In the genomic region with DNA sequence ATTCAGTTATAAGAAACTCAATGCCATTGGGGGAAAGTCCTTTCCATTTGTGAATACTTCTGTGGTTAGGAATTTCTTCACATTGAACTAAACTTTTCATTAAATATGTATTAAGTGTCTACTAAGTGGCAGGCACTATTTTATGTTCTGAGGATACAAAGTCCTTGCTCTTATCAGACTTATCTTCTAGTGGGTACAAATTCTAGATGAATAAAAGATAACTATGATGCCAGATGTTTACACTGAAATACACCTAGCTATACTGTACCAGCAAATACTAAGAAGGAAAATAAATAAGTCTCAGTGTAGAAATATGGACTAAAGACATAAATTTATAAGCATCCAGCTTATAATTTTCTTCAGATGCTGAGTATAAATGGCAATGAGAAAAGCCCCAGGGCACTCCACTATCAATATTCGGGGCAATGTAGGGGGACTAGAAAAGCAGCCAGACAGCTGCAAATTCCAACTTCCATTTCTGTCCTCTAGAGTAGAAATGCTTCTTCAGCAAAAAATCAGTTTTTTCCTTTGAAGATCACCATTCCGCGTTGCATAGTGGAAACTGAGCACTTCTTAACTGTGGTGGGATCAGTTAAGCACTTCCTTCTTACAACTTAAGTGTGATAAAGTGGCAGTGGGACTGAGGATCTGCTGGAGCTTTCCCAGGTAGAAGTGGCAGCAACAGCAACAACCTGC, we compare ENCODE assay signal across 11 cellular contexts. TPM values are rescaled to one million over a fixed set of nuclear protein-coding genes. Genes with fewer than 3 reads are reported as not detected.
DNase-seq lines count a peak whose midpoint lies in the region; ATAC-seq and TF ChIP-seq lines count a peak whose summit lies in the region.
"Had no signal": no experiment of that assay in that cellular context is flagged by ENCODE, and none has a peak within 500 bp of the region (broad histone marks: within the 10 kb centered on the region; RNA-seq: fewer than 3 reads in every experiment).

No MANE protein-coding gene starts in this region.

- peak overlapping the region; percentile 18; the same call in 1 of the 2 replicates for H2AFZ ChIP-seq in GM23338

- peak overlapping the region in 1 of 2 donors; percentile 18 for H3K9ac ChIP-seq in duodenal mucosa (ENCODE audit: low read depth in 1 of 2, low read length in 2 of 2)

- peaks cover 8% of the 10 kb centered on the region; the same call in 1 of the 2 replicates for H3K9me2 ChIP-seq in GM23338 (ENCODE audit: insufficient read depth)

- no peak overlapping the region for H3K27ac ChIP-seq in GM23338 (ENCODE audit: low read depth)
- H3K27ac ChIP-seq in RWPE2 (ENCODE audit: poor library complexity, severe bottlenecking) = peak overlapping the region; percentile 100
- H3K27ac ChIP-seq in duodenal mucosa (ENCODE audit: low read depth, low read length) = no peak overlapping the region
- peak overlapping the region in 18 of 21 experiments; percentile 19 to 87 (median 59) for H3K27ac ChIP-seq in skin epidermis
- H3K27ac ChIP-seq: gastroesophageal sphincter had no signal

- H3K79me2 ChIP-seq in GM23338 (replicated peaks; ENCODE audit: insufficient read depth) = no peaks in the 10 kb centered on the region

- H3K27ac Mint-ChIP-seq in GM23338 = no peak overlapping the region

- ATAC-seq in GM23338 = no peak
- no peak for ATAC-seq in RWPE2 (ENCODE audit: low read depth)
- no peak for ATAC-seq in HG03565 (IDR thresholded peaks at IDR 0.05; ENCODE audit: unreplicated experiment)
- ATAC-seq in HG02798 (IDR thresholded peaks at IDR 0.05; ENCODE audit: poor library complexity, unreplicated experiment) = no peak
- ATAC-seq in GM18861 (IDR thresholded peaks at IDR 0.05; ENCODE audit: unreplicated experiment) = no peak
- ATAC-seq: gastroesophageal sphincter had no signal

- peaks cover 12% of the 10 kb centered on the region for H3K4me1 Mint-ChIP-seq in GM23338

- no peak overlapping the region for H3K4me3 Mint-ChIP-seq in GM23338

- H3K4me3 ChIP-seq in GM23338 = no peak overlapping the region
- H3K4me3 ChIP-seq in RWPE2 (ENCODE audit: severe bottlenecking) = no peak overlapping the region
- H3K4me3 ChIP-seq in duodenal mucosa (ENCODE audit: low read depth in 1 of 2, low read length in 2 of 2) = peak overlapping the region; percentile 24 to 36
- no peak overlapping the region for H3K4me3 ChIP-seq in skin epidermis
- H3K4me3 ChIP-seq in MG63 = no peak overlapping the region
- H3K4me3 ChIP-seq: gastroesophageal sphincter had no signal

- H3K27me3 ChIP-seq in GM23338 (ENCODE audit: insufficient read depth) (no peaks in the 10 kb centered on the region), RWPE2 (ENCODE audit: insufficient read depth, poor library complexity, severe bottlenecking) (no peaks in the 10 kb centered on the region), duodenal mucosa (ENCODE audit: control insufficient read depth in 1 of 2, insufficient read depth in 2 of 2, low read length in 2 of 2) (no peaks in the 10 kb centered on the region), MG63 (no peaks in the 10 kb centered on the region)
- H3K27me3 ChIP-seq: gastroesophageal sphincter had no signal

- peaks cover 24% of the 10 kb centered on the region for H3K9me3 Mint-ChIP-seq in GM23338

- H3K4me2 ChIP-seq in GM23338 = no peak overlapping the region

- H3K4me1 ChIP-seq in GM23338 (ENCODE audit: insufficient read depth) (peaks cover 11% of the 10 kb centered on the region), RWPE2 (ENCODE audit: insufficient read depth, poor library complexity, severe bottlenecking) (peaks cover 42% of the 10 kb centered on the region), duodenal mucosa (ENCODE audit: control insufficient read depth in 1 of 2, insufficient read depth in 2 of 2, low read length in 2 of 2) (peaks cover 30 to 34% of the 10 kb centered on the region in 2 donors)
- H3K4me1 ChIP-seq: gastroesophageal sphincter had no signal

- H3K27me3 Mint-ChIP-seq in GM23338 (ENCODE audit: insufficient read depth, low read depth, poor library complexity) = peaks cover 3% of the 10 kb centered on the region

- no peaks in the 10 kb centered on the region for H4K20me1 ChIP-seq in GM23338 (replicated peaks; ENCODE audit: insufficient read depth)

- H3K9me3 ChIP-seq in RWPE2 (ENCODE audit: severe bottlenecking) (peaks cover 13% of the 10 kb centered on the region), duodenal mucosa (ENCODE audit: control insufficient read depth in 1 of 2, low read length in 2 of 2) (peaks cover 3 to 14% of the 10 kb centered on the region in 2 donors), MG63 (no peaks in the 10 kb centered on the region)

- H3F3A ChIP-seq in GM23338 (replicated peaks; ENCODE audit: low read depth) = no peaks in the 10 kb centered on the region

- no peak for DNase-seq in GM23338 (ENCODE audit: low spot score)
- no peak for DNase-seq in RWPE2 (ENCODE audit: low spot score)
- no peak for DNase-seq in MG63
- DNase-seq: Right ventricle myocardium superior; stimulated activated CD4-positive, alpha-beta T cell treated with anti-CD3 and anti-CD28 coated beads, Interleukin-4, amount 100 ng/mL, for 24 hours had no signal

- H3K36me3 Mint-ChIP-seq in GM23338 (ENCODE audit: low read depth) = peaks cover 16% of the 10 kb centered on the region

- H3K36me3 ChIP-seq in GM23338 (ENCODE audit: insufficient read depth) (no peaks in the 10 kb centered on the region; the same call in none of the 2 replicates), RWPE2 (ENCODE audit: low read depth) (no peaks in the 10 kb centered on the region), duodenal mucosa (ENCODE audit: control insufficient read depth in 1 of 2, insufficient read depth in 2 of 2, low read length in 2 of 2) (no peaks in the 10 kb centered on the region), MG63 (no peaks in the 10 kb centered on the region)
- H3K36me3 ChIP-seq: gastroesophageal sphincter had no signal

- TF ChIP-seq CTCF in GM23338 (conservative IDR thresholded peaks at IDR 0.05; ENCODE audit: low read depth in 2 of 2) (no peak), RWPE2 (IDR thresholded peaks at IDR 0.05; ENCODE audit: poor library complexity, severe bottlenecking) (no peak)

TF ChIP-seq in GM23338, 12 proteins besides CTCF, POLR2A, EP300 and RAD21 (continues in another document):
- no peak for TF ChIP-seq ZNF114 (CRISPR knock-in tag; IDR thresholded peaks at IDR 0.05)

RNA-seq across cellular contexts. Expression of a gene that starts 11.8 kb away (rescaled TPM):
- 0.03 TPM in 1 of 2 replicates, not detected in the other for total RNA-seq in GM23338 (2014; rRNA removed; shearing (Covaris generic))
- 0.42 TPM in 1 of 2 replicates, not detected in the other for polyA plus RNA-seq in GM23338 (2016; fragmentation: Nextera tagmentation; extraction: Ambion mirVana)
- 0.59 and 5.2 TPM in 2 replicates for total RNA-seq in MG63 (2014; rRNA removed; shearing (Covaris generic); ENCODE audit: low replicate concordance)

RNA-seq across cellular contexts. Expression of a gene that starts 41.5 kb away (rescaled TPM):
- total RNA-seq in GM23338 (2014; rRNA removed; shearing (Covaris generic)) = 25.2 and 38.2 TPM in 2 replicates
- 15.3 and 15.7 TPM in 2 replicates for polyA plus RNA-seq in GM23338 (2016; fragmentation: Nextera tagmentation; extraction: Ambion mirVana)
- 35.5 and 130 TPM in 2 replicates for total RNA-seq in MG63 (2014; rRNA removed; shearing (Covaris generic); ENCODE audit: low replicate concordance)

Comparison
In these comparisons a context has a peak if more than half of its experiments do, and no peak if none do; other contexts are left out.
1. H3K27ac ChIP-seq: peak in RWPE2 (single experiment) and skin epidermis (18 of 21); none in GM23338 (single experiment) and duodenal mucosa (single experiment).
2. H3K4me3 ChIP-seq: peak in duodenal mucosa (2 of 2); none in GM23338 (single experiment), RWPE2 (single experiment), skin epidermis (0 of 7) and MG63 (single experiment).